7 cellular contexts compared by ENCODE assay signal in the genomic region with DNA sequence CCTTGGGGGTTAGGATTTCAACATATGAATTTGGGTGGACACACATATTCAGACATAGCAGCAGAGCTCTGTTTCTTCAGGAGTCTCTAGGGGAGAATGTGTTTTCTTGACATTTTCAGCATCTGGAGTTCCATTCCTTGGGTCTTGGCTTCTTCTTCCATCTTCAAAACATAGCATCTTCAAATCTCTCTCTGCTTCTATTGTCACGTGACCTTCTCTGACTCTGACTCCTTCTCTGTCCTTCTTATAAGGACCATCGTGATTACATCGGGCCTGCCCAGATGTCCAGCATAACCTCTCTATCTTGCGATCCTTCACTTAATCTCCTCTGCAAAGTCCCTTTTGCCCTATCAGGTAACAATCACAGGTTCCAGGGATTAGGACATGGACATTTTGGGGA.
"Had no signal": no experiment of that assay in that cellular context is flagged by ENCODE, and none has a peak within 500 bp of the region (broad histone marks: within the 10 kb centered on the region; RNA-seq: fewer than 3 reads in every experiment).

No MANE protein-coding gene starts in this region.

- H3K4me3 ChIP-seq: GM23338 had no signal

- FAIRE-seq: H1, H54, HTR-8/SVneo had no signal

- H3K4me2 ChIP-seq: GM23338 had no signal

- ATAC-seq: GM23338 had no signal

- H2AFZ ChIP-seq: GM23338 had no signal

- DNase-seq: H9, HCEC 1CT, KG1 had no signal
